ENCODE assay signal across 20 cellular contexts in genomic region chr1:91948097-91948496, GRCh38. TPM values are rescaled to one million over a fixed set of nuclear protein-coding genes. Genes with fewer than 3 reads are reported as not detected.
A peak's percentile ranks its signal among the peaks of the same experiment; 100 is the strongest.
DNase-seq lines count a peak whose midpoint lies in the region; ATAC-seq and TF ChIP-seq lines count a peak whose summit lies in the region.
"Had no signal": no experiment of that assay in that cellular context is flagged by ENCODE, and none has a peak within 500 bp of the region (broad histone marks: within the 10 kb centered on the region; RNA-seq: fewer than 3 reads in every experiment).

No MANE protein-coding gene starts in this region.

- no peak for TF ChIP-seq CTCF in esophagus muscularis mucosa (IDR thresholded peaks at IDR 0.05)

- ATAC-seq in HG03432 (IDR thresholded peaks at IDR 0.05; ENCODE audit: unreplicated experiment): peak; percentile 72
- ATAC-seq in activated T-helper 17 cell treated with anti-CD3 and anti-CD28 coated beads, Interleukin-2, amount 50 U/mL, for 72 hours (replicated peaks): peak; percentile 78
- ATAC-seq in stimulated activated naive B cell treated with anti-CD40 and anti-IgM and Interleukin-4, amounts not matched to agents 10 μg/mL and 1 μg/mL and 100 μg/mL, for 72 hours (replicated peaks): peak; percentile 27 to 48
- ATAC-seq: gastroesophageal sphincter had no signal

- H3K36me3 Mint-ChIP-seq in activated CD4-positive, alpha-beta T cell treated with anti-CD3 and anti-CD28 coated beads, Interleukin-2, amount 10 ng/mL, durations not matched to agents 7 days and 5 days (ENCODE audit: low read depth): peaks cover 5% of the 10 kb centered on the region
- H3K36me3 Mint-ChIP-seq in activated T-helper 17 cell treated with anti-CD3 and anti-CD28 coated beads, Interleukin-2, amount 50 U/mL, for 72 hours (ENCODE audit: low read depth): no peaks in the 10 kb centered on the region
- no peaks in the 10 kb centered on the region for H3K36me3 Mint-ChIP-seq in stimulated activated naive B cell treated with anti-CD40 and anti-IgM and Interleukin-4, amounts not matched to agents 10 μg/mL and 1 μg/mL and 100 μg/mL, for 72 hours

- intact Hi-C loops in esophagus muscularis mucosa (cut with DNase I): no loop called here

- CTCF ChIA-PET in activated CD4-positive, alpha-beta T cell treated with anti-CD3 and anti-CD28 coated beads, Interleukin-2, amount 10 ng/mL, durations not matched to agents 7 days and 5 days (lab: Charles Lee): no interaction called here

- no peaks in the 10 kb centered on the region for H3K36me3 ChIP-seq in esophagus muscularis mucosa
- H3K36me3 ChIP-seq: gastroesophageal sphincter, transverse colon had no signal

- no peaks in the 10 kb centered on the region for H3K9me3 ChIP-seq in esophagus muscularis mucosa
- H3K9me3 ChIP-seq: gastroesophageal sphincter, transverse colon had no signal

- POLR2A ChIA-PET in activated CD4-positive, alpha-beta T cell treated with anti-CD3 and anti-CD28 coated beads, Interleukin-2, amount 10 ng/mL, durations not matched to agents 7 days and 5 days (lab: Charles Lee): no interaction called here

- peak overlapping the region; percentile 82 for H3K27ac Mint-ChIP-seq in activated CD4-positive, alpha-beta T cell treated with anti-CD3 and anti-CD28 coated beads, Interleukin-2, amount 10 ng/mL, durations not matched to agents 7 days and 5 days
- H3K27ac Mint-ChIP-seq in activated T-helper 17 cell treated with anti-CD3 and anti-CD28 coated beads, Interleukin-2, amount 50 U/mL, for 72 hours: peak overlapping the region; percentile 69
- H3K27ac Mint-ChIP-seq in stimulated activated naive B cell treated with anti-CD40 and anti-IgM and Interleukin-4, amounts not matched to agents 10 μg/mL and 1 μg/mL and 100 μg/mL, for 72 hours: no peak overlapping the region

- DNase-seq in activated CD4-positive, alpha-beta T cell treated with anti-CD3 and anti-CD28 coated beads, Interleukin-2, amount 10 ng/mL, durations not matched to agents 7 days and 5 days: no peak
- no peak for DNase-seq in activated CD4-positive, alpha-beta T cell treated with anti-CD3 and anti-CD28 coated beads for 1 hour
- no peak for DNase-seq in stimulated activated naive B cell treated with anti-CD40 and anti-IgM and Interleukin-4, amounts not matched to agents 10 μg/mL and 1 μg/mL and 100 μg/mL, for 72 hours
- DNase-seq in esophagus muscularis mucosa (ENCODE audit: extremely low spot score): no peak
- no peak for DNase-seq in DMS 273 treated with DMSO at 0.1 percent for 48 hours (lab: John Stamatoyannopoulos, UW)
- DNase-seq in COLO668 (lab: John Stamatoyannopoulos, UW; ENCODE audit: unreplicated experiment): no peak
- DNase-seq: activated gamma-delta T cell, cortex of kidney, NCI-H446, transverse colon had no signal

- no peak overlapping the region for H3K4me3 ChIP-seq in esophagus muscularis mucosa
- H3K4me3 ChIP-seq: gastroesophageal sphincter, transverse colon had no signal

- TF ChIP-seq POLR2A in esophagus muscularis mucosa (IDR thresholded peaks at IDR 0.05; ENCODE audit: low read depth): no peak

- H3K27me3 ChIP-seq in esophagus muscularis mucosa: no peaks in the 10 kb centered on the region
- H3K27me3 ChIP-seq: gastroesophageal sphincter, transverse colon had no signal

- H3K4me1 Mint-ChIP-seq in activated CD4-positive, alpha-beta T cell treated with anti-CD3 and anti-CD28 coated beads, Interleukin-2, amount 10 ng/mL, durations not matched to agents 7 days and 5 days: peaks cover 18% of the 10 kb centered on the region
- H3K4me1 Mint-ChIP-seq in activated T-helper 17 cell treated with anti-CD3 and anti-CD28 coated beads, Interleukin-2, amount 50 U/mL, for 72 hours: peaks cover 16% of the 10 kb centered on the region
- peaks cover 0 to 4% of the 10 kb centered on the region in 2 donors for H3K4me1 Mint-ChIP-seq in stimulated activated naive B cell treated with anti-CD40 and anti-IgM and Interleukin-4, amounts not matched to agents 10 μg/mL and 1 μg/mL and 100 μg/mL, for 72 hours

- peak overlapping the region; percentile 17 for H3K4me3 Mint-ChIP-seq in activated CD4-positive, alpha-beta T cell treated with anti-CD3 and anti-CD28 coated beads, Interleukin-2, amount 10 ng/mL, durations not matched to agents 7 days and 5 days
- H3K4me3 Mint-ChIP-seq in activated T-helper 17 cell treated with anti-CD3 and anti-CD28 coated beads, Interleukin-2, amount 50 U/mL, for 72 hours: peak overlapping the region; percentile 70
- H3K4me3 Mint-ChIP-seq in stimulated activated naive B cell treated with anti-CD40 and anti-IgM and Interleukin-4, amounts not matched to agents 10 μg/mL and 1 μg/mL and 100 μg/mL, for 72 hours: no peak overlapping the region

- H3K27ac ChIP-seq in esophagus muscularis mucosa (replicated peaks in 1 of 4): no peak overlapping the region
- H3K27ac ChIP-seq: C4-2B, epithelial cell of prostate, gastroesophageal sphincter had no signal

- no peak for TF ChIP-seq EP300 in esophagus muscularis mucosa (IDR thresholded peaks at IDR 0.05)

- peaks cover 20% of the 10 kb centered on the region for H3K9me3 Mint-ChIP-seq in activated CD4-positive, alpha-beta T cell treated with anti-CD3 and anti-CD28 coated beads, Interleukin-2, amount 10 ng/mL, durations not matched to agents 7 days and 5 days
- peaks cover 4% of the 10 kb centered on the region for H3K9me3 Mint-ChIP-seq in activated T-helper 17 cell treated with anti-CD3 and anti-CD28 coated beads, Interleukin-2, amount 50 U/mL, for 72 hours
- no peaks in the 10 kb centered on the region for H3K9me3 Mint-ChIP-seq in stimulated activated naive B cell treated with anti-CD40 and anti-IgM and Interleukin-4, amounts not matched to agents 10 μg/mL and 1 μg/mL and 100 μg/mL, for 72 hours

- 86% methylated on average over 4 of the region's 4 CpGs for WGBS in esophagus muscularis mucosa

- H3K27me3 Mint-ChIP-seq in activated CD4-positive, alpha-beta T cell treated with anti-CD3 and anti-CD28 coated beads, Interleukin-2, amount 10 ng/mL, durations not matched to agents 7 days and 5 days: peaks cover 2% of the 10 kb centered on the region
- H3K27me3 Mint-ChIP-seq in activated T-helper 17 cell treated with anti-CD3 and anti-CD28 coated beads, Interleukin-2, amount 50 U/mL, for 72 hours: no peaks in the 10 kb centered on the region
- H3K27me3 Mint-ChIP-seq in stimulated activated naive B cell treated with anti-CD40 and anti-IgM and Interleukin-4, amounts not matched to agents 10 μg/mL and 1 μg/mL and 100 μg/mL, for 72 hours: peaks cover 0 to 6% of the 10 kb centered on the region in 2 donors

- no peaks in the 10 kb centered on the region for H3K4me1 ChIP-seq in esophagus muscularis mucosa
- H3K4me1 ChIP-seq: gastroesophageal sphincter, transverse colon had no signal

RNA-seq across cellular contexts. Expression of gene BRDT, which starts 1.1 kb away (rescaled TPM):
- total RNA-seq in activated CD4-positive, alpha-beta T cell treated with anti-CD3 and anti-CD28 coated beads, Interleukin-2, amount 10 ng/mL, durations not matched to agents 7 days and 5 days: not detected
- total RNA-seq in activated T-helper 17 cell treated with anti-CD3 and anti-CD28 coated beads, Interleukin-2, amount 50 U/mL, for 72 hours: not detected
- total RNA-seq in esophagus muscularis mucosa: not detected
- total RNA-seq: Daoy, gastroesophageal sphincter, H4, lower leg skin, MCF 10A, myocyte, transverse colon had no signal

Comparison
In these comparisons a context has a peak if more than half of its experiments do, and no peak if none do; other contexts are left out.
1. H3K4me3 Mint-ChIP-seq: peak in activated CD4-positive, alpha-beta T cell treated with anti-CD3 and anti-CD28 coated beads, Interleukin-2, amount 10 ng/mL, durations not matched to agents 7 days and 5 days (single experiment) and activated T-helper 17 cell treated with anti-CD3 and anti-CD28 coated beads, Interleukin-2, amount 50 U/mL, for 72 hours (single experiment); none in stimulated activated naive B cell treated with anti-CD40 and anti-IgM and Interleukin-4, amounts not matched to agents 10 μg/mL and 1 μg/mL and 100 μg/mL, for 72 hours (0 of 2).
2. Peak in every context shown above with its lines, with median percentiles within 50 percentile points of each other: ATAC-seq.